16 cellular contexts compared by ENCODE assay signal in genomic region chr7:17674166-17674955, GRCh38.
DNase-seq lines count a peak whose midpoint lies in the region; ATAC-seq, FAIRE-seq and TF ChIP-seq lines count a peak whose summit lies in the region.
"Had no signal": no experiment of that assay in that cellular context is flagged by ENCODE, and none has a peak within 500 bp of the region (broad histone marks: within the 10 kb centered on the region; RNA-seq: fewer than 3 reads in every experiment).

No MANE protein-coding gene starts in this region.

- H4K20me1 ChIP-seq in mammary epithelial cell (ENCODE audit: insufficient read depth, low read length) = no peaks in the 10 kb centered on the region

- H3K9me3 ChIP-seq in mammary epithelial cell (replicated peaks; ENCODE audit: insufficient read depth, low read length) = no peaks in the 10 kb centered on the region
- H3K9me3 ChIP-seq in mesenchymal stem cell (ENCODE audit: control insufficient read depth, low read length) = no peaks in the 10 kb centered on the region
- no peaks in the 10 kb centered on the region for H3K9me3 ChIP-seq in small intestine (ENCODE audit: control insufficient read depth, low read depth)

- ATAC-seq in GM18870 (IDR thresholded peaks at IDR 0.05; ENCODE audit: unreplicated experiment) = no peak
- ATAC-seq: activated CD4-positive, CD25-positive, alpha-beta regulatory T cell treated with anti-CD3 and anti-CD28 coated beads, Interleukin-2, amount 50 U/mL, for 24 hours; effector memory CD8-positive, alpha-beta T cell had no signal

- peak overlapping the region; percentile 59 for H2AFZ ChIP-seq in mammary epithelial cell (ENCODE audit: low read depth, low read length)
- H2AFZ ChIP-seq in mesenchymal stem cell (ENCODE audit: low read depth, low read length) = no peak overlapping the region

- peak overlapping the region; percentile 9 to 32 for H3K4ac ChIP-seq in mesenchymal stem cell (ENCODE audit: low read depth in 1 of 2, low read length in 2 of 2)

- no peak overlapping the region for H2AK5ac ChIP-seq in mesenchymal stem cell (ENCODE audit: low read length, severe bottlenecking)

- in situ Hi-C loops in mammary epithelial cell (cut with MboI; ENCODE audit: low sequenced_read_pairs in 2 of 2) = loop anchor here in 1 of 2 donors (25.0 kb wide), 1 partner anchor 687 kb away; no protein-coding TSS in a partner anchor

- H2BK15ac ChIP-seq in mesenchymal stem cell (ENCODE audit: low read depth, poor library complexity, severe bottlenecking) = no peak overlapping the region

- no peaks in the 10 kb centered on the region for H3K27me3 ChIP-seq in mammary epithelial cell (ENCODE audit: insufficient read depth, low read length)
- no peaks in the 10 kb centered on the region for H3K27me3 ChIP-seq in mesenchymal stem cell (ENCODE audit: control insufficient read depth in 1 of 2, insufficient read depth in 1 of 2, low read length in 2 of 2)
- H3K27me3 ChIP-seq in small intestine (ENCODE audit: control insufficient read depth in 2 of 2, insufficient read depth in 2 of 2, low read length in 2 of 2) = no peaks in the 10 kb centered on the region

- H3K4me2 ChIP-seq in mammary epithelial cell (ENCODE audit: insufficient read depth, low read depth, low read length) = peak overlapping the region; percentile 45
- no peak overlapping the region for H3K4me2 ChIP-seq in mesenchymal stem cell (ENCODE audit: low read length, poor library complexity, severe bottlenecking)

- no peak overlapping the region for H3K23ac ChIP-seq in mesenchymal stem cell (ENCODE audit: low read length in 2 of 2)

- FAIRE-seq in small intestine (lab: Jason Lieb, UNC) = no peak
- FAIRE-seq: frontal cortex had no signal

- WGBS in mammary epithelial cell (ENCODE audit: low coverage, missing lambda C conversion rate) = 15% methylated on average over 8 of the region's 8 CpGs
- 94% methylated on average over 6 of the region's 8 CpGs for WGBS in mesenchymal stem cell
- 81 to 84% (median 82%) methylated on average over 8 of the region's 8 CpGs for WGBS in small intestine, 3 donors

- H3K4me1 ChIP-seq in mammary epithelial cell (ENCODE audit: insufficient read depth, low read length) (peaks cover 54% of the 10 kb centered on the region), mesenchymal stem cell (ENCODE audit: control insufficient read depth, insufficient read depth, low read depth, low read length) (peaks cover under 1% of the 10 kb centered on the region), small intestine (ENCODE audit: control insufficient read depth in 2 of 2, insufficient read depth in 1 of 2, low read depth in 1 of 2, low read length in 1 of 2) (no peaks in the 10 kb centered on the region)

- DNase-seq in HT-29 (ENCODE audit: low spot score) (peak; percentile 8), mammary epithelial cell (peak; percentile 94), mesenchymal stem cell (no peak), small intestine (no peak), NCI-H774 (lab: John Stamatoyannopoulos, UW) (no peak)
- DNase-seq in stimulated activated naive CD4-positive, alpha-beta T cell (lab: John Stamatoyannopoulos, UW) = no peak
- DNase-seq: central memory CD4-positive, alpha-beta T cell; DMS79 treated with DMSO at 0.1 percent for 48 hours; effector memory CD8-positive, alpha-beta T cell; NCI-H1105; stimulated activated CD4-positive, alpha-beta T cell treated with anti-CD3 and anti-CD28 coated beads, Interleukin-1b, Interleukin-23, amount 100 ng/mL, for 48 hours; substantia nigra had no signal

- CTCF ChIA-PET in mammary epithelial cell (lab: Charles Lee; ENCODE audit: low non-redundant PET) = interaction anchor here (0.7 kb wide), 1 partner anchor 376 kb away, joined by 5 read pairs; the partner anchor contains the start of gene AHR

- no peak overlapping the region for H4K8ac ChIP-seq in mesenchymal stem cell (ENCODE audit: low read length)

- TSS peak; percentile 69 for BruUV-seq in mammary epithelial cell (replicated peaks; lab: Mats Ljungman, UMichigan)

- dilution Hi-C loops in mammary epithelial cell (cut with HindIII; ENCODE audit: low sequenced_read_pairs) = no loop called here

- H3K79me1 ChIP-seq in mesenchymal stem cell (replicated peaks; ENCODE audit: low read length, poor library complexity, severe bottlenecking) = no peaks in the 10 kb centered on the region

- peak overlapping the region in 1 of 2 experiments; percentile 71 for H2BK12ac ChIP-seq in mesenchymal stem cell (ENCODE audit: low read length in 2 of 2)

- no peak overlapping the region for H2BK5ac ChIP-seq in mesenchymal stem cell (ENCODE audit: low read depth, low read length, poor library complexity, severe bottlenecking)

- H3K36me3 ChIP-seq in mammary epithelial cell (ENCODE audit: insufficient read depth, low read length) = no peaks in the 10 kb centered on the region
- no peaks in the 10 kb centered on the region for H3K36me3 ChIP-seq in mesenchymal stem cell (ENCODE audit: control insufficient read depth in 1 of 2, insufficient read depth in 2 of 2, low read depth in 1 of 2, low read length in 2 of 2)
- H3K36me3 ChIP-seq in small intestine (ENCODE audit: control insufficient read depth in 2 of 2, insufficient read depth in 2 of 2, low read length in 2 of 2) = no peaks in the 10 kb centered on the region

- H3K9ac ChIP-seq in mammary epithelial cell (ENCODE audit: insufficient read depth, low read length) (peak overlapping the region; percentile 63), mesenchymal stem cell (ENCODE audit: low read length) (no peak overlapping the region)

- no peaks in the 10 kb centered on the region for H3K79me2 ChIP-seq in mammary epithelial cell (ENCODE audit: insufficient read depth, low read length)

- peak overlapping the region in 1 of 2 experiments; percentile 43 for H3K18ac ChIP-seq in mesenchymal stem cell (ENCODE audit: low read depth in 1 of 2, low read length in 2 of 2)

- no peak for TF ChIP-seq CTCF in mammary epithelial cell (conservative IDR thresholded peaks at IDR 0.05 in 1 of 2, IDR thresholded peaks at IDR 0.05 in 1 of 2; ENCODE audit: extremely low read depth in 1 of 2, insufficient read depth in 1 of 2, low read depth in 1 of 2, low read length in 2 of 2)

- peak overlapping the region; percentile 39 for H2BK120ac ChIP-seq in mesenchymal stem cell (ENCODE audit: low read depth, low read length)

- H3K27ac ChIP-seq in mammary epithelial cell (ENCODE audit: insufficient read depth, low read depth, low read length) (peak overlapping the region; percentile 94), mesenchymal stem cell (ENCODE audit: low read length, poor library complexity, severe bottlenecking) (no peak overlapping the region), small intestine (ENCODE audit: low read depth in 1 of 2, low read length in 1 of 2) (no peak overlapping the region)
- H3K27ac ChIP-seq: C4-2B had no signal

- peak overlapping the region in 1 of 2 experiments; percentile 48 for H3K14ac ChIP-seq in mesenchymal stem cell (ENCODE audit: low read length in 2 of 2)

- intact Hi-C loops in mammary epithelial cell (cut with micrococcal nuclease) = loop anchor here (1.0 kb wide), 2 partner anchors 11 to 22 kb away; no protein-coding TSS in a partner anchor

- H3K4me3 ChIP-seq in mammary epithelial cell (replicated peaks in 1 of 3; ENCODE audit: insufficient read depth in 1 of 3, low read depth in 2 of 3, low read length in 3 of 3) (no peak overlapping the region), mesenchymal stem cell (ENCODE audit: insufficient read depth in 1 of 2, low read depth in 1 of 2, low read length in 2 of 2) (no peak overlapping the region), small intestine (ENCODE audit: low read depth in 1 of 2, low read length in 2 of 2) (no peak overlapping the region)

- H4K91ac ChIP-seq in mesenchymal stem cell (ENCODE audit: low read length) = no peak overlapping the region

Comparison
In these comparisons a context has a peak if more than half of its experiments do, and no peak if none do; other contexts are left out.
1. DNase-seq: peak in HT-29 (single experiment) and mammary epithelial cell (single experiment); none in mesenchymal stem cell (single experiment), small intestine (single experiment), stimulated activated naive CD4-positive, alpha-beta T cell (0 of 6) and NCI-H774 (single experiment).